Comparison of ENCODE assay signal across 24 cellular contexts in genomic region chr15:51083641-51084040, GRCh38. TPM values are rescaled to one million over a fixed set of nuclear protein-coding genes. Genes with fewer than 3 reads are reported as not detected.
"Had no signal": no experiment of that assay in that cellular context is flagged by ENCODE, and none has a peak within 500 bp of the region (broad histone marks: within the 10 kb centered on the region; RNA-seq: fewer than 3 reads in every experiment).

No MANE protein-coding gene starts in this region.

- H3K4me3 ChIP-seq: body of pancreas had no signal

- H3K4me1 ChIP-seq: body of pancreas had no signal

- H3K27me3 Mint-ChIP-seq: activated B cell treated with CpG ODN at 0.5 μM for 24 hours had no signal

- H3K36me3 Mint-ChIP-seq: activated naive CD8-positive, alpha-beta T cell had no signal

- H3K9me3 Mint-ChIP-seq: activated B cell treated with CpG ODN at 0.5 μM for 24 hours; activated CD4-positive, alpha-beta T cell treated with anti-CD3 and anti-CD28 coated beads, Interleukin-2, amount 10 ng/mL, durations not matched to agents 24 days and 14 days; activated naive CD4-positive, alpha-beta T cell treated with anti-CD3 and anti-CD28 coated beads for 36 hours; activated T-helper 17 cell treated with anti-CD3 and anti-CD28 coated beads, Interleukin-2, amount 50 U/mL, for 72 hours had no signal

- H3K27ac Mint-ChIP-seq: activated B cell treated with CpG ODN at 0.5 μM for 24 hours; activated CD4-positive, alpha-beta T cell treated with anti-CD3 and anti-CD28 coated beads, Interleukin-2, amount 10 ng/mL, durations not matched to agents 24 days and 14 days; activated naive CD4-positive, alpha-beta T cell treated with anti-CD3 and anti-CD28 coated beads for 36 hours; activated naive CD8-positive, alpha-beta T cell; activated T-helper 17 cell treated with anti-CD3 and anti-CD28 coated beads, Interleukin-2, amount 50 U/mL, for 72 hours; T-helper 17 cell had no signal

- H3K9me3 ChIP-seq: body of pancreas had no signal

- DNase-seq: activated B cell treated with CpG ODN at 0.5 μM for 24 hours; activated CD4-positive, alpha-beta T cell treated with anti-CD3 and anti-CD28 coated beads for 1 hour; activated CD4-positive, alpha-beta T cell treated with anti-CD3 and anti-CD28 coated beads, Interleukin-2, amount 10 ng/mL, durations not matched to agents 24 days and 14 days; activated CD4-positive, alpha-beta T cell treated with anti-CD3 and anti-CD28 coated beads, Interleukin-2, amount 50 U/mL, for 48 hours; activated CD8-positive, alpha-beta memory T cell treated with anti-CD3 and anti-CD28 coated beads for 24 hours; activated gamma-delta T cell; activated naive CD4-positive, alpha-beta T cell treated with anti-CD3 and anti-CD28 coated beads for 36 hours; activated T-cell treated with anti-CD3 and anti-CD28 coated beads for 4 hours; activated T-cell treated with anti-CD3 and anti-CD28 coated beads, Interleukin-2, amount 50 U/mL, for 48 hours; anterior cingulate cortex; body of pancreas; central memory CD4-positive, alpha-beta T cell; Kasumi-1; KBM-7; NCI-H1092; NCI-H1930; NCI-H2107; NCI-H510A treated with DMSO at 0.1 percent for 48 hours; SIG-M5; T-helper 17 cell; T-helper 9 cell had no signal

- H3K27ac ChIP-seq: body of pancreas had no signal

- H3K4me3 Mint-ChIP-seq: activated B cell treated with CpG ODN at 0.5 μM for 24 hours; activated CD4-positive, alpha-beta T cell treated with anti-CD3 and anti-CD28 coated beads, Interleukin-2, amount 10 ng/mL, durations not matched to agents 24 days and 14 days; activated naive CD4-positive, alpha-beta T cell treated with anti-CD3 and anti-CD28 coated beads for 36 hours; activated naive CD8-positive, alpha-beta T cell; activated T-helper 17 cell treated with anti-CD3 and anti-CD28 coated beads, Interleukin-2, amount 50 U/mL, for 72 hours; T-helper 17 cell had no signal

- H3K4me1 Mint-ChIP-seq: activated T-helper 17 cell treated with anti-CD3 and anti-CD28 coated beads, Interleukin-2, amount 50 U/mL, for 72 hours had no signal

- ATAC-seq: activated T-helper 17 cell treated with anti-CD3 and anti-CD28 coated beads, Interleukin-2, amount 50 U/mL, for 72 hours; body of pancreas; T-helper 17 cell had no signal

- H3K27me3 ChIP-seq: body of pancreas had no signal

RNA-seq across cellular contexts. Expression of gene TNFAIP8L3, which starts 11.1 kb away (rescaled TPM):
- total RNA-seq: activated B cell treated with CpG ODN at 0.5 μM for 24 hours; activated naive CD4-positive, alpha-beta T cell treated with anti-CD3 and anti-CD28 coated beads for 36 hours; activated T-helper 17 cell treated with anti-CD3 and anti-CD28 coated beads, Interleukin-2, amount 50 U/mL, for 72 hours; OCI-LY7; T-helper 17 cell had no signal
